ENCODE assay signal across 1 cellular context in genomic region chr11:73810637-73811036, GRCh38.
TF ChIP-seq lines count a peak whose summit lies in the region.

No MANE protein-coding gene starts in this region.

TF ChIP-seq in WTC11, 78 proteins besides CTCF, POLR2A, EP300 and RAD21 (continued from another document):
- TF ChIP-seq MLX (CRISPR knock-in tag; IDR thresholded peaks at IDR 0.05) (no peak), TEAD4 (CRISPR knock-in tag; IDR thresholded peaks at IDR 0.05) (no peak), ZBTB21 (CRISPR knock-in tag; IDR thresholded peaks at IDR 0.05; ENCODE audit: borderline replicate concordance) (no peak), NR2C2 (CRISPR knock-in tag; IDR thresholded peaks at IDR 0.05) (no peak), CREM (CRISPR knock-in tag; IDR thresholded peaks at IDR 0.05) (no peak)
